Comparison of ENCODE assay signal across 16 cellular contexts in genomic region chr20:18259730-18260129, GRCh38. TPM values are rescaled to one million over a fixed set of nuclear protein-coding genes. Genes with fewer than 3 reads are reported as not detected.
DNase-seq lines count a peak whose midpoint lies in the region; ATAC-seq, FAIRE-seq and TF ChIP-seq lines count a peak whose summit lies in the region.
"Had no signal": no experiment of that assay in that cellular context is flagged by ENCODE, and none has a peak within 500 bp of the region (broad histone marks: within the 10 kb centered on the region; RNA-seq: fewer than 3 reads in every experiment).

No MANE protein-coding gene starts in this region.

- intact Hi-C loops in esophagus squamous epithelium (cut with DNase I), result no loop called here

- TF ChIP-seq CTCF in bronchial epithelial cell (IDR thresholded peaks at IDR 0.05; ENCODE audit: insufficient read depth, low read length, severe bottlenecking), result no peak
- TF ChIP-seq CTCF in esophagus squamous epithelium (IDR thresholded peaks at IDR 0.05), result no peak

- H3K27me3 ChIP-seq in bronchial epithelial cell (ENCODE audit: control insufficient read depth, insufficient read depth, low read length) (no peaks in the 10 kb centered on the region), esophagus squamous epithelium (no peaks in the 10 kb centered on the region)
- H3K27me3 ChIP-seq: BLaER1 had no signal

- WGBS in esophagus squamous epithelium, 2 donors, result 72 to 75% methylated on average over 3 of the region's 3 CpGs

- TF ChIP-seq EP300 in Ishikawa (IDR thresholded peaks at IDR 0.05; ENCODE audit: borderline replicate concordance), result no peak

- H3K36me3 ChIP-seq in bronchial epithelial cell (ENCODE audit: control insufficient read depth, insufficient read depth, low read length) (no peaks in the 10 kb centered on the region), esophagus squamous epithelium (no peaks in the 10 kb centered on the region)
- H3K36me3 ChIP-seq: BLaER1, HAP-1 had no signal

- TF ChIP-seq RAD21 in Ishikawa (IDR thresholded peaks at IDR 0.05; ENCODE audit: low read depth), result no peak

- no peak for TF ChIP-seq POLR2A in esophagus squamous epithelium (IDR thresholded peaks at IDR 0.05)

- H3K4me1 ChIP-seq in esophagus squamous epithelium, result peaks cover 0 to 15% (median 0%) of the 10 kb centered on the region in 3 donors
- H3K4me1 ChIP-seq: HAP-1 had no signal

- H3K4me3 ChIP-seq in bronchial epithelial cell (ENCODE audit: low read depth, low read length), result no peak overlapping the region
- H3K4me3 ChIP-seq in esophagus squamous epithelium, result no peak overlapping the region
- H3K4me3 ChIP-seq: BLaER1, HAP-1 had no signal

- peak overlapping the region in 3 of 4 donors; percentile 16 to 36 (median 24) for H3K27ac ChIP-seq in esophagus squamous epithelium
- H3K27ac ChIP-seq: BLaER1 had no signal

- DNase-seq in bronchial epithelial cell (ENCODE audit: low read depth) (peak; percentile 37), esophagus squamous epithelium (lab: John Stamatoyannopoulos, UW) (no peak), GDM1 (lab: John Stamatoyannopoulos, UW) (no peak), NAMALWA (ENCODE audit: low spot score) (no peak), NCI-H510A (lab: John Stamatoyannopoulos, UW) (no peak)
- DNase-seq: 8988T; CD4-positive, alpha-beta memory T cell; DMS79 treated with DMSO at 0.1 percent for 48 hours had no signal

- ATAC-seq in GM19035 (IDR thresholded peaks at IDR 0.05; ENCODE audit: unreplicated experiment), result no peak
- ATAC-seq: HepG2 had no signal

- no peaks in the 10 kb centered on the region for H3K9me3 ChIP-seq in esophagus squamous epithelium
- H3K9me3 ChIP-seq: BLaER1, HAP-1 had no signal

- no peak for FAIRE-seq in bronchial epithelial cell (lab: Jason Lieb, UNC)
- FAIRE-seq: GM12891, GM18507, H1, HepG2 had no signal

TF ChIP-seq in Ishikawa, 13 proteins besides CTCF, POLR2A, EP300 and RAD21:
- TF ChIP-seq MAX (IDR thresholded peaks at IDR 0.05) (no peak), TCF12 (IDR thresholded peaks at IDR 0.05; ENCODE audit: low read depth) (0 out of 2 replicates have a peak, but pooled peaks have one; percentile 17)

RNA-seq across cellular contexts. Expression of gene ZNF133, which starts 28.6 kb away (rescaled TPM):
- total RNA-seq in bronchial epithelial cell, result 30.8 and 33.3 TPM in 2 replicates
- total RNA-seq in esophagus squamous epithelium, result 10 to 100 TPM; 10.1 to 20.2 (median 13.7) TPM
